ENCODE assay signal across 1 cellular context in genomic region chr15:76311071-76311956, GRCh38.
A peak's percentile ranks its signal among the peaks of the same experiment; 100 is the strongest.
TF ChIP-seq lines count a peak whose summit lies in the region.

ETFA (minus strand) TSS chr15:76311469; CDS start chr15:76311388, 81 bp downstream.

TF ChIP-seq in GM12878, 131 proteins besides CTCF, POLR2A, EP300 and RAD21 (continued from another document):
- TF ChIP-seq ASH2L (IDR thresholded peaks at IDR 0.05; ENCODE audit: borderline replicate concordance, low read depth) (peak; percentile 80; the same call in 1 of the 2 replicates), EED (IDR thresholded peaks at IDR 0.05; ENCODE audit: low read depth) (peak; percentile 20), RFX5 (IDR thresholded peaks at IDR 0.05; ENCODE audit: low read depth, low read length) (no peak), CREB1 (IDR thresholded peaks at IDR 0.05; ENCODE audit: low read depth) (peak; percentile 53; the same call in 1 of the 2 replicates), KAT2A (conservative IDR thresholded peaks at IDR 0.05; ENCODE audit: control insufficient read depth, low read depth, low read length) (no peak), ZBTB4 (CRISPR knock-in tag; IDR thresholded peaks at IDR 0.05) (no peak), ZNF384 (IDR thresholded peaks at IDR 0.05; ENCODE audit: borderline replicate concordance, low read depth, low read length) (peak; percentile 80; the same call in 1 of the 2 replicates), SMC3 (IDR thresholded peaks at IDR 0.05; ENCODE audit: borderline replicate concordance, low read length) (no peak), SIN3A (IDR thresholded peaks at IDR 0.05; ENCODE audit: low read depth, low read length) (no peak)
